9 cellular contexts compared by ENCODE assay signal in genomic region chr18:63111549-63112402, GRCh38.
DNase-seq lines count a peak whose midpoint lies in the region; ATAC-seq and TF ChIP-seq lines count a peak whose summit lies in the region.
"Had no signal": no experiment of that assay in that cellular context is flagged by ENCODE, and none has a peak within 500 bp of the region (broad histone marks: within the 10 kb centered on the region; RNA-seq: fewer than 3 reads in every experiment).

No MANE protein-coding gene starts in this region.

- CTCF ChIA-PET in HEK293 (lab: Yijun Ruan, JAX), result interaction anchor here (0.6 to 1.6 kb wide), 3 partner anchors 8 to 327 kb away, joined by 4 to 6 read pairs (median 4); no protein-coding TSS in a partner anchor
- CTCF ChIA-PET in RWPE1 (lab: Yijun Ruan, JAX), result no interaction called here

- H3K4ac ChIP-seq in neuronal stem cell (ENCODE audit: low read length), result no peak overlapping the region

- no peak overlapping the region for H3K9ac ChIP-seq in neuronal stem cell (ENCODE audit: low read depth, low read length, poor library complexity)

- no peak overlapping the region for H3K4me2 ChIP-seq in neuronal stem cell (ENCODE audit: insufficient read depth, low read length, poor library complexity, severe bottlenecking)

- no peak overlapping the region for H2BK5ac ChIP-seq in neuronal stem cell (ENCODE audit: low read length)

- no peak overlapping the region for H2BK120ac ChIP-seq in neuronal stem cell (ENCODE audit: low read depth, low read length)

- H3K79me1 ChIP-seq in neuronal stem cell (ENCODE audit: low read depth, low read length), result no peaks in the 10 kb centered on the region

- no peak overlapping the region for H2AK5ac ChIP-seq in neuronal stem cell (ENCODE audit: low read depth, low read length)

- H3K4me1 ChIP-seq in HEK293 (ENCODE audit: control insufficient read depth, insufficient read depth, low read length), result peaks cover 23% of the 10 kb centered on the region
- H3K4me1 ChIP-seq in heart right ventricle, result peaks cover 0 to 20% (median 14%) of the 10 kb centered on the region in 9 donors
- H3K4me1 ChIP-seq in neuronal stem cell (ENCODE audit: control insufficient read depth in 2 of 2, insufficient read depth in 1 of 2, low read depth in 1 of 2, low read length in 2 of 2), result peaks cover 2 to 5% of the 10 kb centered on the region in 2 donors

- no peak overlapping the region for H3K27ac ChIP-seq in HEK293 (ENCODE audit: extremely low read depth, low read depth, low read length)
- peak overlapping the region in 8 of 10 donors; percentile 27 to 74 (median 58) for H3K27ac ChIP-seq in heart right ventricle
- no peak overlapping the region for H3K27ac ChIP-seq in neuronal stem cell (replicated peaks; ENCODE audit: low read length)
- no peak overlapping the region for H3K27ac ChIP-seq in RWPE1

- H3K18ac ChIP-seq in neuronal stem cell (ENCODE audit: low read length), result no peak overlapping the region

- no peak overlapping the region for H2BK15ac ChIP-seq in neuronal stem cell (ENCODE audit: low read length)

- POLR2A ChIA-PET in HEK293 (lab: Yijun Ruan, JAX), result no interaction called here
- POLR2A ChIA-PET in RWPE1 (lab: Yijun Ruan, JAX; ENCODE audit: low non-redundant PET), result no interaction called here

- H3K4me3 ChIP-seq in HEK293 (ENCODE audit: low read depth, low read length) (no peak overlapping the region), heart right ventricle (no peak overlapping the region), neuronal stem cell (ENCODE audit: low read length in 2 of 2) (no peak overlapping the region)

- DNase-seq in GF-D8 (lab: John Stamatoyannopoulos, UW) (peak; percentile 97), NCI-H1105 (lab: John Stamatoyannopoulos, UW) (peak; percentile 59), heart right ventricle (peak in 1 of 2 donors; percentile 25), neuronal stem cell (ENCODE audit: low spot score) (no peak), RWPE1 (ENCODE audit: low spot score) (no peak), Ammon's horn (ENCODE audit: low spot score) (no peak)
- DNase-seq: activated T-cell treated with anti-CD3 and anti-CD28 coated beads, Interleukin-2, amount 50 U/mL, for 24 hours had no signal

- no peak overlapping the region for H2AFZ ChIP-seq in neuronal stem cell (ENCODE audit: low read length)

- H3K27me3 ChIP-seq in heart right ventricle, result no peaks in the 10 kb centered on the region
- H3K27me3 ChIP-seq in neuronal stem cell (ENCODE audit: control insufficient read depth in 3 of 3, insufficient read depth in 3 of 3, low read depth in 1 of 3, low read length in 3 of 3), result peaks cover 0 to 5% (median 0%) of the 10 kb centered on the region in 3 experiments

- intact Hi-C loops in heart right ventricle (cut with DNase I), result loop anchor here in 2 of 10 donors (10.0 kb wide), 1 partner anchor 87 kb away; no protein-coding TSS in a partner anchor

- no peak overlapping the region for H2BK12ac ChIP-seq in neuronal stem cell (ENCODE audit: low read length)

- H4K91ac ChIP-seq in neuronal stem cell (ENCODE audit: low read depth, low read length, poor library complexity), result no peak overlapping the region

- H3K14ac ChIP-seq in neuronal stem cell (ENCODE audit: low read length), result no peak overlapping the region

- 10 to 18% methylated on average over 4 of the region's 4 CpGs for WGBS in heart right ventricle, 2 donors
- no CpG with 5 or more reads among the region's 4 CpGs for WGBS in neuronal stem cell (ENCODE audit: extremely low coverage in 2 of 2, insufficient read length in 2 of 2, insufficient replicate concordance in 1 of 2), 2 donors

- peak; percentile 37 to 92 (median 82) for ATAC-seq in heart right ventricle
- ATAC-seq in GM21723 (IDR thresholded peaks at IDR 0.05; ENCODE audit: unreplicated experiment), result no peak

- no peaks in the 10 kb centered on the region for H3K36me3 ChIP-seq in HEK293 (ENCODE audit: control insufficient read depth in 2 of 2, insufficient read depth in 1 of 2, low read length in 2 of 2)
- no peaks in the 10 kb centered on the region for H3K36me3 ChIP-seq in heart right ventricle
- no peaks in the 10 kb centered on the region for H3K36me3 ChIP-seq in neuronal stem cell (replicated peaks in 1 of 2; ENCODE audit: control insufficient read depth in 2 of 2, insufficient read depth in 2 of 2, low read length in 2 of 2)

- no peak overlapping the region for H4K8ac ChIP-seq in neuronal stem cell (ENCODE audit: low read depth, low read length)

- no peak for TF ChIP-seq CTCF in HEK293 (tag by site-specific recombination; IDR thresholded peaks at IDR 0.05)
- TF ChIP-seq CTCF in heart right ventricle (IDR thresholded peaks at IDR 0.05), result no peak
- TF ChIP-seq CTCF in RWPE1 (conservative IDR thresholded peaks at IDR 0.05; ENCODE audit: low read depth), result no peak

- H3K23ac ChIP-seq in neuronal stem cell (ENCODE audit: low read depth, low read length, poor library complexity), result no peak overlapping the region

- H3K9me3 ChIP-seq in HEK293 (ENCODE audit: control insufficient read depth, insufficient read depth, low read depth, low read length) (no peaks in the 10 kb centered on the region), heart right ventricle (peaks cover 0 to 5% (median 0%) of the 10 kb centered on the region in 11 donors), neuronal stem cell (replicated peaks in 1 of 2; ENCODE audit: control insufficient read depth in 2 of 2, insufficient read depth in 1 of 2, low read depth in 1 of 2, low read length in 2 of 2) (no peaks in the 10 kb centered on the region)

TF ChIP-seq in HEK293, 187 proteins besides CTCF, POLR2A, EP300 and RAD21 (continues in another document):
- TF ChIP-seq ZNF449 (tag by site-specific recombination; IDR thresholded peaks at IDR 0.05), result peak; percentile 96
- peak; percentile 84 for TF ChIP-seq SCRT2 (tag by site-specific recombination; IDR thresholded peaks at IDR 0.05)
- no peak for TF ChIP-seq PRDM10 (tag by site-specific recombination; IDR thresholded peaks at IDR 0.05)
- TF ChIP-seq SETDB1 (IDR thresholded peaks at IDR 0.05; ENCODE audit: insufficient read length, low read length), result no peak
- no peak for TF ChIP-seq GLIS1 (tag by site-specific recombination; IDR thresholded peaks at IDR 0.05)
- TF ChIP-seq ZBTB6 (tag by site-specific recombination; IDR thresholded peaks at IDR 0.05), result no peak
- TF ChIP-seq HOXC10 (CRISPR knock-in tag; IDR thresholded peaks at IDR 0.05), result no peak
- TF ChIP-seq SCRT1 (tag by site-specific recombination; IDR thresholded peaks at IDR 0.05; ENCODE audit: borderline replicate concordance), result peak; percentile 59
- no peak for TF ChIP-seq ZBTB8A (tag by site-specific recombination; IDR thresholded peaks at IDR 0.05)

Comparison
In these comparisons a context has a peak if more than half of its experiments do, and no peak if none do; other contexts are left out.
1. DNase-seq: peak in GF-D8 (single experiment) and NCI-H1105 (single experiment); none in neuronal stem cell (single experiment), RWPE1 (single experiment) and Ammon's horn (single experiment).
2. H3K27ac ChIP-seq: peak in heart right ventricle (8 of 10); none in HEK293 (single experiment), neuronal stem cell (single experiment) and RWPE1 (single experiment).